11 cellular contexts compared by ENCODE assay signal in genomic region chr14:74258705-74259035, GRCh38. TPM values are rescaled to one million over a fixed set of nuclear protein-coding genes. Genes with fewer than 3 reads are reported as not detected.
A peak's percentile ranks its signal among the peaks of the same experiment; 100 is the strongest.
DNase-seq lines count a peak whose midpoint lies in the region; ATAC-seq, FAIRE-seq and TF ChIP-seq lines count a peak whose summit lies in the region.
"Had no signal": no experiment of that assay in that cellular context is flagged by ENCODE, and none has a peak within 500 bp of the region (broad histone marks: within the 10 kb centered on the region; RNA-seq: fewer than 3 reads in every experiment).

No MANE protein-coding gene starts in this region.

- peaks cover 14% of the 10 kb centered on the region for H3K4me1 ChIP-seq in CD4-positive, CD25-positive, alpha-beta regulatory T cell (ENCODE audit: control insufficient read depth, insufficient read depth, low read length, poor library complexity, severe bottlenecking)
- no peaks in the 10 kb centered on the region for H3K4me1 ChIP-seq in HUES48 (ENCODE audit: control insufficient read depth, insufficient read depth, low read length)
- peaks cover 4% of the 10 kb centered on the region for H3K4me1 ChIP-seq in endothelial cell of umbilical vein (ENCODE audit: control insufficient read depth, extremely low read depth, insufficient read depth, low read length)
- no peaks in the 10 kb centered on the region for H3K4me1 ChIP-seq in parathyroid adenoma

- H3K27me3 Mint-ChIP-seq in CD4-positive, CD25-positive, alpha-beta regulatory T cell = peaks cover 48% of the 10 kb centered on the region

- CTCF ChIA-PET in endothelial cell of umbilical vein (lab: Charles Lee) = interaction anchor here (0.5 to 3.5 kb wide), 10 partner anchors 8 to 189 kb away, joined by 3 to 28 read pairs (median 6); no protein-coding TSS in a partner anchor

- POLR2A ChIA-PET in endothelial cell of umbilical vein (lab: Charles Lee) = no interaction called here

- TF ChIP-seq CTCF in endothelial cell of umbilical vein (IDR thresholded peaks at IDR 0.05; ENCODE audit: extremely low read depth in 1 of 2, insufficient read depth in 1 of 2, low read depth in 1 of 2, low read length in 2 of 2) (no peak), parathyroid adenoma (IDR thresholded peaks at IDR 0.05) (no peak)

- intact Hi-C loops in endothelial cell of umbilical vein (cut with micrococcal nuclease) = no loop called here

- H3K4me2 ChIP-seq in endothelial cell of umbilical vein (ENCODE audit: insufficient read depth, low read length) (no peak overlapping the region), parathyroid adenoma (ENCODE audit: low read length) (no peak overlapping the region)

- dilution Hi-C loops in endothelial cell of umbilical vein (cut with MboI; ENCODE audit: extremely low pct_ligation_motif_present, low sequenced_read_pairs) = no loop called here

- peak overlapping the region; percentile 90 for H2AFZ ChIP-seq in endothelial cell of umbilical vein (ENCODE audit: low read depth, low read length)
- H2AFZ ChIP-seq in parathyroid adenoma = peak overlapping the region; percentile 97

- no peaks in the 10 kb centered on the region for H3K36me3 Mint-ChIP-seq in CD4-positive, CD25-positive, alpha-beta regulatory T cell

- no peak for ATAC-seq in CD4-positive, CD25-positive, alpha-beta regulatory T cell (ENCODE audit: low read depth in 2 of 2)
- no peak for ATAC-seq in GM18511 (IDR thresholded peaks at IDR 0.05; ENCODE audit: unreplicated experiment)
- ATAC-seq in GM18519 (IDR thresholded peaks at IDR 0.05; ENCODE audit: low FRiP score, unreplicated experiment) = no peak
- no peak for ATAC-seq in HG03095 (IDR thresholded peaks at IDR 0.05; ENCODE audit: unreplicated experiment)

- no peaks in the 10 kb centered on the region for H3K9me3 ChIP-seq in CD4-positive, CD25-positive, alpha-beta regulatory T cell (ENCODE audit: control insufficient read depth in 2 of 2, low read length in 2 of 2)
- H3K9me3 ChIP-seq in HUES48 (ENCODE audit: control insufficient read depth, insufficient read depth, low read length) = no peaks in the 10 kb centered on the region
- H3K9me3 ChIP-seq in endothelial cell of umbilical vein (replicated peaks; ENCODE audit: control insufficient read depth, insufficient read depth, low read length) = no peaks in the 10 kb centered on the region
- no peaks in the 10 kb centered on the region for H3K9me3 ChIP-seq in parathyroid adenoma (ENCODE audit: control insufficient read depth, low read length)

- no peaks in the 10 kb centered on the region for H3K79me2 ChIP-seq in endothelial cell of umbilical vein (ENCODE audit: control insufficient read depth, insufficient read depth, low read length)
- H3K79me2 ChIP-seq in parathyroid adenoma = no peaks in the 10 kb centered on the region

- H3K9ac ChIP-seq in HUES48 (ENCODE audit: low read depth, low read length) (no peak overlapping the region), endothelial cell of umbilical vein (replicated peaks; ENCODE audit: extremely low read depth, insufficient read depth, low read length) (no peak overlapping the region), parathyroid adenoma (no peak overlapping the region)

- peaks cover 0 to 1% (median 0%) of the 10 kb centered on the region in 7 donors for H3K9me3 Mint-ChIP-seq in CD4-positive, CD25-positive, alpha-beta regulatory T cell

- H3K9me1 ChIP-seq in endothelial cell of umbilical vein (replicated peaks; ENCODE audit: control insufficient read depth, extremely low read depth, insufficient read depth, low read length) = no peaks in the 10 kb centered on the region

- no TSS peak for BruUV-seq in endothelial cell of umbilical vein (replicated peaks; lab: Mats Ljungman, UMichigan)

- FAIRE-seq in endothelial cell of umbilical vein (lab: Jason Lieb, UNC) = no peak

- peaks cover 0 to 14% (median 3%) of the 10 kb centered on the region in 4 donors for H3K4me1 Mint-ChIP-seq in CD4-positive, CD25-positive, alpha-beta regulatory T cell

- no peak overlapping the region for H3K4me3 ChIP-seq in CD4-positive, CD25-positive, alpha-beta regulatory T cell (ENCODE audit: low read depth, low read length)
- H3K4me3 ChIP-seq in HUES48 (ENCODE audit: low read depth, low read length) (peak overlapping the region; percentile 75), endothelial cell of umbilical vein (replicated peaks in 1 of 3; ENCODE audit: insufficient read depth in 1 of 3, low read depth in 1 of 3, low read length in 3 of 3) (no peak overlapping the region), parathyroid adenoma (ENCODE audit: low read depth, low read length) (no peak overlapping the region)

- no peak overlapping the region for H3K27ac ChIP-seq in CD4-positive, CD25-positive, alpha-beta regulatory T cell (ENCODE audit: insufficient read depth, low read length, poor library complexity, severe bottlenecking)
- H3K27ac ChIP-seq in HUES48 (ENCODE audit: low read depth, low read length) = no peak overlapping the region
- H3K27ac ChIP-seq in endothelial cell of umbilical vein (ENCODE audit: insufficient read depth, low read depth, low read length) = no peak overlapping the region
- no peak overlapping the region for H3K27ac ChIP-seq in parathyroid adenoma

- no peak overlapping the region for H3K27ac Mint-ChIP-seq in CD4-positive, CD25-positive, alpha-beta regulatory T cell

- no peak for TF ChIP-seq POLR2A in endothelial cell of umbilical vein (IDR thresholded peaks at IDR 0.05; ENCODE audit: low read depth, low read length)

- no peaks in the 10 kb centered on the region for H4K20me1 ChIP-seq in endothelial cell of umbilical vein (replicated peaks; ENCODE audit: control insufficient read depth, extremely low read depth, insufficient read depth, low read length)

- no peak for DNase-seq in CD4-positive, CD25-positive, alpha-beta regulatory T cell
- no peak for DNase-seq in endothelial cell of umbilical vein (ENCODE audit: low read depth, low spot score)
- no peak for DNase-seq in stimulated activated CD4-positive, alpha-beta T cell treated with anti-CD3 and anti-CD28 coated beads, Interleukin-4, amount 100 ng/mL, for 1 hour
- DNase-seq: activated CD8-positive, alpha-beta memory T cell treated with anti-CD3 and anti-CD28 coated beads, Interleukin-2, amount 50 U/mL, for 4 hours; NCI-H1048; NCI-H446 treated with DMSO at 0.1 percent for 48 hours had no signal

- no peaks in the 10 kb centered on the region for H3K36me3 ChIP-seq in CD4-positive, CD25-positive, alpha-beta regulatory T cell (ENCODE audit: control insufficient read depth, insufficient read depth, low read length)
- H3K36me3 ChIP-seq in HUES48 (ENCODE audit: control insufficient read depth, insufficient read depth, low read length) (no peaks in the 10 kb centered on the region), endothelial cell of umbilical vein (ENCODE audit: control insufficient read depth in 2 of 2, extremely low read depth in 1 of 2, insufficient read depth in 2 of 2, low read length in 2 of 2) (no peaks in the 10 kb centered on the region), parathyroid adenoma (ENCODE audit: control insufficient read depth, insufficient read depth, low read length) (no peaks in the 10 kb centered on the region)

- H3K27me3 ChIP-seq in CD4-positive, CD25-positive, alpha-beta regulatory T cell (ENCODE audit: control insufficient read depth, insufficient read depth, low read length) = no peaks in the 10 kb centered on the region
- H3K27me3 ChIP-seq in HUES48 (ENCODE audit: control insufficient read depth, insufficient read depth, low read length) (peaks cover 23% of the 10 kb centered on the region), endothelial cell of umbilical vein (ENCODE audit: control insufficient read depth in 2 of 2, insufficient read depth in 2 of 2, low read length in 2 of 2) (no peaks in the 10 kb centered on the region), parathyroid adenoma (ENCODE audit: control insufficient read depth, insufficient read depth, low read length) (no peaks in the 10 kb centered on the region)

- H3K4me3 Mint-ChIP-seq in CD4-positive, CD25-positive, alpha-beta regulatory T cell = peak overlapping the region in 3 of 4 donors; percentile 63 to 75 (median 64)

TF ChIP-seq in endothelial cell of umbilical vein, 7 proteins besides CTCF, POLR2A, EP300 and RAD21 (continues in another document):
- TF ChIP-seq EZH2 (IDR thresholded peaks at IDR 0.05; ENCODE audit: borderline replicate concordance, low read depth, low read length, severe bottlenecking) (no peak), FOS (IDR thresholded peaks at IDR 0.05; ENCODE audit: borderline replicate concordance, insufficient read depth, low read length) (no peak), JUN (IDR thresholded peaks at IDR 0.05; ENCODE audit: borderline replicate concordance, insufficient read depth, insufficient read length, low read depth) (no peak), GATA2 (IDR thresholded peaks at IDR 0.05; ENCODE audit: insufficient read depth, insufficient read length, low read depth, low read length) (no peak)
- TF ChIP-seq, protein P1, sequence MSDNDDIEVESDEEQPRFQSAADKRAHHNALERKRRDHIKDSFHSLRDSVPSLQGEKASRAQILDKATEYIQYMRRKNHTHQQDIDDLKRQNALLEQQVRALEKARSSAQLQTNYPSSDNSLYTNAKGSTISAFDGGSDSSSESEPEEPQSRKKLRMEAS (IDR thresholded peaks at IDR 0.05; ENCODE audit: insufficient read depth, insufficient read length) = no peak

RNA-seq across cellular contexts. Expression of gene VSX2, which starts 19.4 kb away (rescaled TPM):
- total RNA-seq in CD4-positive, CD25-positive, alpha-beta regulatory T cell = not detected
- under 1 TPM in 1 of 4 donors, not detected in 3; 0.08 TPM for polyA plus RNA-seq in CD4-positive, CD25-positive, alpha-beta regulatory T cell
- not detected in 2 replicates for total RNA-seq in endothelial cell of umbilical vein
- polyA plus RNA-seq in endothelial cell of umbilical vein = not detected in 2 replicates
- 0.01 TPM in 1 of 2 replicates, not detected in the other for polyA plus RNA-seq in endothelial cell of umbilical vein (2011; cell fraction: cytosol; rRNA removed)
- not detected in 2 replicates for polyA plus RNA-seq in endothelial cell of umbilical vein (2011; cell fraction: nucleus; rRNA removed)
- 0.05 TPM in 1 of 2 replicates, not detected in the other for polyA plus RNA-seq in endothelial cell of umbilical vein (2012)
- polyA minus RNA-seq in endothelial cell of umbilical vein = not detected in 2 replicates
- polyA minus RNA-seq in endothelial cell of umbilical vein (2011; cell fraction: cytosol; rRNA and poly(A)+ RNA removed) = not detected
- polyA minus RNA-seq in endothelial cell of umbilical vein (2011; cell fraction: nucleus; rRNA and poly(A)+ RNA removed) = not detected in 2 replicates

RNA-seq across cellular contexts. Expression of gene ABCD4, which starts 44.1 kb away (rescaled TPM):
- total RNA-seq in CD4-positive, CD25-positive, alpha-beta regulatory T cell = 71.4 TPM
- 10 to 100 TPM; 21.8 to 30.4 (median 26.5) TPM for polyA plus RNA-seq in CD4-positive, CD25-positive, alpha-beta regulatory T cell
- total RNA-seq in endothelial cell of umbilical vein = 81.6 and 84.2 TPM in 2 replicates
- 50.6 and 58.2 TPM in 2 replicates for polyA plus RNA-seq in endothelial cell of umbilical vein
- 23.9 and 30.7 TPM in 2 replicates for polyA plus RNA-seq in endothelial cell of umbilical vein (2011; cell fraction: cytosol; rRNA removed)
- 269 and 325 TPM in 2 replicates for polyA plus RNA-seq in endothelial cell of umbilical vein (2011; cell fraction: nucleus; rRNA removed)
- 34.1 and 38.5 TPM in 2 replicates for polyA plus RNA-seq in endothelial cell of umbilical vein (2012)
- 64.0 and 70.6 TPM in 2 replicates for polyA minus RNA-seq in endothelial cell of umbilical vein
- polyA minus RNA-seq in endothelial cell of umbilical vein (2011; cell fraction: cytosol; rRNA and poly(A)+ RNA removed) = 9.8 TPM
- 88.4 and 109 TPM in 2 replicates for polyA minus RNA-seq in endothelial cell of umbilical vein (2011; cell fraction: nucleus; rRNA and poly(A)+ RNA removed)
